10 cellular contexts compared by ENCODE assay signal in genomic region chr13:50319603-50320296, GRCh38.
DNase-seq lines count a peak whose midpoint lies in the region; ATAC-seq and TF ChIP-seq lines count a peak whose summit lies in the region.
"Had no signal": no experiment of that assay in that cellular context is flagged by ENCODE, and none has a peak within 500 bp of the region (broad histone marks: within the 10 kb centered on the region; RNA-seq: fewer than 3 reads in every experiment).

No MANE protein-coding gene starts in this region.

- peaks cover 55% of the 10 kb centered on the region for H3K4me1 ChIP-seq in KMS-11 (ENCODE audit: low read depth, poor library complexity, severe bottlenecking)

- H3K4me3 ChIP-seq in AG09309 (ENCODE audit: control insufficient read depth, low read depth, low read length) (no peak overlapping the region), KMS-11 (IDR thresholded peaks at IDR 0.05; ENCODE audit: insufficient read depth, low read depth, low read length) (no peak overlapping the region)

- H3K4me1 Mint-ChIP-seq in activated CD8-positive, alpha-beta T cell treated with anti-CD3 and anti-CD28 coated beads for 36 hours (ENCODE audit: low read depth) = peaks cover 23% of the 10 kb centered on the region

- peak overlapping the region; percentile 30 for H3K27ac Mint-ChIP-seq in activated CD8-positive, alpha-beta T cell treated with anti-CD3 and anti-CD28 coated beads for 36 hours
- H3K27ac Mint-ChIP-seq: nephron progenitor cell had no signal

- no peaks in the 10 kb centered on the region for H3K27me3 ChIP-seq in KMS-11 (ENCODE audit: insufficient read depth, low read depth)

- intact Hi-C loops in activated CD8-positive, alpha-beta T cell treated with anti-CD3 and anti-CD28 coated beads for 36 hours (cut with micrococcal nuclease) = no loop called here

- POLR2A ChIA-PET in activated CD8-positive, alpha-beta T cell treated with anti-CD3 and anti-CD28 coated beads for 36 hours (lab: Charles Lee) = interaction anchor here (1.7 kb wide), 1 partner anchor 94 kb away, joined by 3 read pairs; no protein-coding TSS in a partner anchor

- H3K79me2 ChIP-seq in KMS-11 (ENCODE audit: insufficient read depth, low read depth) = no peaks in the 10 kb centered on the region

- H3K27me3 Mint-ChIP-seq in activated CD8-positive, alpha-beta T cell treated with anti-CD3 and anti-CD28 coated beads for 36 hours = no peaks in the 10 kb centered on the region

- peak; percentile 17 for ATAC-seq in activated CD8-positive, alpha-beta T cell treated with anti-CD3 and anti-CD28 coated beads for 36 hours
- ATAC-seq in left lobe of liver (peak; percentile 61), GM21786 (IDR thresholded peaks at IDR 0.05; ENCODE audit: unreplicated experiment) (no peak)

- peak; percentile 17 for DNase-seq in AG09309 (ENCODE audit: low read depth)
- DNase-seq in activated CD8-positive, alpha-beta T cell treated with anti-CD3 and anti-CD28 coated beads for 36 hours = no peak
- no peak for DNase-seq in left lobe of liver (ENCODE audit: low spot score)
- no peak for DNase-seq in activated gamma-delta T cell (lab: John Stamatoyannopoulos, UW)
- DNase-seq in C1 segment of cervical spinal cord (lab: John Stamatoyannopoulos, UW) = no peak
- DNase-seq in Ammon's horn (ENCODE audit: low spot score) = no peak
- DNase-seq: NCI-H524, nephron progenitor cell had no signal

- no peaks in the 10 kb centered on the region for H3K36me3 ChIP-seq in KMS-11 (ENCODE audit: insufficient read depth)

- TF ChIP-seq CTCF in AG09309 (IDR thresholded peaks at IDR 0.05; ENCODE audit: control insufficient read depth, insufficient read depth, low read depth, low read length, missing control alignments) (no peak), KMS-11 (conservative IDR thresholded peaks at IDR 0.05; ENCODE audit: low read depth, low read length) (no peak)
- TF ChIP-seq CTCF in activated CD8-positive, alpha-beta T cell treated with anti-CD3 and anti-CD28 coated beads for 36 hours (IDR thresholded peaks at IDR 0.05) = no peak

- CTCF ChIA-PET in activated CD8-positive, alpha-beta T cell treated with anti-CD3 and anti-CD28 coated beads for 36 hours (lab: Charles Lee) = no interaction called here

- H4K20me1 ChIP-seq in KMS-11 (ENCODE audit: insufficient read depth) = no peaks in the 10 kb centered on the region

- H3K9me3 Mint-ChIP-seq in activated CD8-positive, alpha-beta T cell treated with anti-CD3 and anti-CD28 coated beads for 36 hours = peaks cover 4% of the 10 kb centered on the region

- H3K9ac ChIP-seq in KMS-11 = peak overlapping the region; percentile 26; the same call in 1 of the 2 replicates

- H3K4me2 ChIP-seq in KMS-11 = peak overlapping the region; percentile 50

- no peak overlapping the region for H3K4me3 Mint-ChIP-seq in activated CD8-positive, alpha-beta T cell treated with anti-CD3 and anti-CD28 coated beads for 36 hours
- H3K4me3 Mint-ChIP-seq: nephron progenitor cell had no signal

- peak overlapping the region; percentile 31; the same call in 1 of the 2 replicates for H2AFZ ChIP-seq in KMS-11 (ENCODE audit: low read depth)

- peak overlapping the region; percentile 85 for H3K27ac ChIP-seq in KMS-11

- H3K36me3 Mint-ChIP-seq in activated CD8-positive, alpha-beta T cell treated with anti-CD3 and anti-CD28 coated beads for 36 hours (ENCODE audit: low read depth) = no peaks in the 10 kb centered on the region
